Comparison of ENCODE assay signal across 1 cellular context in genomic region chr6:39061182-39061581, GRCh38.
A peak's percentile ranks its signal among the peaks of the same experiment; 100 is the strongest.
TF ChIP-seq lines count a peak whose summit lies in the region.

No MANE protein-coding gene starts in this region.

TF ChIP-seq in HEK293, 187 proteins besides CTCF, POLR2A, EP300 and RAD21 (continued from another document):
- no peak for TF ChIP-seq ZNF280C (tag by site-specific recombination; IDR thresholded peaks at IDR 0.05)
- TF ChIP-seq ZNF449 (tag by site-specific recombination; IDR thresholded peaks at IDR 0.05), result 0 out of 2 replicates have a peak, but pooled peaks have one; percentile 17
- no peak for TF ChIP-seq ZFP3 (tag by site-specific recombination; IDR thresholded peaks at IDR 0.05; ENCODE audit: low read depth)
- TF ChIP-seq HOXA7 (CRISPR knock-in tag; IDR thresholded peaks at IDR 0.05; ENCODE audit: borderline replicate concordance), result no peak
- 0 out of 2 replicates have a peak, but pooled peaks have one; percentile 9 for TF ChIP-seq BCL6B (tag by site-specific recombination; IDR thresholded peaks at IDR 0.05)
- no peak for TF ChIP-seq ZNF426 (tag by site-specific recombination; IDR thresholded peaks at IDR 0.05)
- TF ChIP-seq ZNF624 (tag by site-specific recombination; IDR thresholded peaks at IDR 0.05), result no peak
- TF ChIP-seq ZNF174 (tag by site-specific recombination; IDR thresholded peaks at IDR 0.05), result no peak
- TF ChIP-seq ZNF138 (tag by site-specific recombination; IDR thresholded peaks at IDR 0.05; ENCODE audit: borderline replicate concordance), result no peak
- TF ChIP-seq WT1 (tag by site-specific recombination; IDR thresholded peaks at IDR 0.05), result peak; percentile 95
- no peak for TF ChIP-seq ZNF521 (tag by site-specific recombination; IDR thresholded peaks at IDR 0.05)
- TF ChIP-seq OSR2 (tag by site-specific recombination; IDR thresholded peaks at IDR 0.05), result peak; percentile 88
- TF ChIP-seq ZNF362 (tag by site-specific recombination; IDR thresholded peaks at IDR 0.05), result no peak
- no peak for TF ChIP-seq YY1 (tag by site-specific recombination; IDR thresholded peaks at IDR 0.05)
- TF ChIP-seq GLI2 (tag by site-specific recombination; IDR thresholded peaks at IDR 0.05; ENCODE audit: borderline replicate concordance, low read depth), result no peak
- TF ChIP-seq ZSCAN16 (tag by site-specific recombination; IDR thresholded peaks at IDR 0.05), result no peak
- TF ChIP-seq GLIS1 (tag by site-specific recombination; IDR thresholded peaks at IDR 0.05), result peak; percentile 79
- TF ChIP-seq TRIM28 (IDR thresholded peaks at IDR 0.05; ENCODE audit: borderline replicate concordance, low read length), result peak; percentile 10; the same call in 1 of the 2 replicates
- TF ChIP-seq ZNF146 (tag by site-specific recombination; IDR thresholded peaks at IDR 0.05), result no peak
- no peak for TF ChIP-seq SALL2 (tag by site-specific recombination; IDR thresholded peaks at IDR 0.05; ENCODE audit: borderline replicate concordance)
